ENCODE assay signal across 22 cellular contexts in the genomic region with DNA sequence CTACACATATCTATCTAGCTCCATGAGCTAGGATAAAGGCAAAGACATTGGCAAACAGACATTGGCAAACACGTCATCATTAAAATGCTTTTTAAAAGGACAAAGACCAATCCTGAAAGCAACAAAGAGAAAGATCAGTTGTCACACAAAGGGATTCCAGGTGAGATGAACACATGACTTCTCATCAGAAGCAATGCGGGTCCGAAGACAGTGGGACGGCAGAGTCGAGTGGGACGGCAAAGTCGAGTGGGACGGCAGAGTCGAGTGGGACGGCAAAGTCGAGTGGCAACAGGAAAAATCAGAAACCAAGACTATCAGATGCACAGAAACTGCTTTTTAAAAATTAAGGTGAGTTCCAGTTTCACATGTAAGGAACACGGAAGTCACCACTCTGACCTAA.
DNase-seq lines count a peak whose midpoint lies in the region; ATAC-seq and TF ChIP-seq lines count a peak whose summit lies in the region.
"Had no signal": no experiment of that assay in that cellular context is flagged by ENCODE, and none has a peak within 500 bp of the region (broad histone marks: within the 10 kb centered on the region; RNA-seq: fewer than 3 reads in every experiment).

No MANE protein-coding gene starts in this region.

- no peaks in the 10 kb centered on the region for H3K4me1 Mint-ChIP-seq in osteocyte (ENCODE audit: unreplicated experiment)

- H3K9me3 ChIP-seq in right atrium auricular region (peaks cover 0 to 16% of the 10 kb centered on the region in 2 donors), colonic mucosa (no peaks in the 10 kb centered on the region), prostate gland (no peaks in the 10 kb centered on the region), GM23248 (ENCODE audit: low read depth) (no peaks in the 10 kb centered on the region)
- H3K9me3 ChIP-seq: SJCRH30 had no signal

- no peaks in the 10 kb centered on the region for H4K20me1 ChIP-seq in GM23248 (ENCODE audit: insufficient read depth)

- H3F3A ChIP-seq in GM23248 (ENCODE audit: insufficient read depth): no peaks in the 10 kb centered on the region

- 87% methylated on average over 12 of the region's 12 CpGs for WGBS in prostate gland
- WGBS in GM23248 (ENCODE audit: low coverage in 1 of 2, low lambda C conversion rate in 2 of 2, missing lambda C conversion rate in 2 of 2), 2 experiments: 67 to 68% methylated on average over 12 of the region's 12 CpGs

- no peak overlapping the region for H3K9ac ChIP-seq in colonic mucosa (ENCODE audit: low read depth in 2 of 2, low read length in 2 of 2)
- no peak overlapping the region for H3K9ac ChIP-seq in GM23248

- H3K4me3 Mint-ChIP-seq in osteocyte (ENCODE audit: unreplicated experiment): no peak overlapping the region
- H3K4me3 Mint-ChIP-seq: HFFc6 had no signal

- ATAC-seq in left cardiac atrium (no peak), HG03095 (IDR thresholded peaks at IDR 0.05; ENCODE audit: unreplicated experiment) (no peak)
- ATAC-seq: SK-N-SH treated with all-trans-retinoic acid at 6 μM for 48 hours had no signal

- H3K4me1 ChIP-seq in right atrium auricular region (no peaks in the 10 kb centered on the region), colonic mucosa (no peaks in the 10 kb centered on the region), prostate gland (replicated peaks) (no peaks in the 10 kb centered on the region), GM23248 (ENCODE audit: insufficient read depth) (no peaks in the 10 kb centered on the region)
- H3K4me1 ChIP-seq: SJCRH30 had no signal

- no peak for TF ChIP-seq CTCF in right atrium auricular region (IDR thresholded peaks at IDR 0.05)
- TF ChIP-seq CTCF in colonic mucosa (IDR thresholded peaks at IDR 0.05): no peak
- TF ChIP-seq CTCF in osteocyte (IDR thresholded peaks at IDR 0.05): no peak
- TF ChIP-seq CTCF in prostate gland (IDR thresholded peaks at IDR 0.05): no peak

- no peaks in the 10 kb centered on the region for H3K36me3 Mint-ChIP-seq in osteocyte (ENCODE audit: unreplicated experiment)

- no peaks in the 10 kb centered on the region for H3K9me2 ChIP-seq in GM23248 (ENCODE audit: insufficient read depth)

- no peak for TF ChIP-seq POLR2A in prostate gland (IDR thresholded peaks at IDR 0.05)

- no peak overlapping the region for H3K4me3 ChIP-seq in right atrium auricular region
- H3K4me3 ChIP-seq in colonic mucosa: no peak overlapping the region
- H3K4me3 ChIP-seq in prostate gland: no peak overlapping the region
- H3K4me3 ChIP-seq in GM23248: no peak overlapping the region
- H3K4me3 ChIP-seq: SJCRH30 had no signal

- H3K27ac Mint-ChIP-seq in osteocyte (ENCODE audit: unreplicated experiment): no peak overlapping the region
- H3K27ac Mint-ChIP-seq: HFFc6 had no signal

- peaks cover 4% of the 10 kb centered on the region for H3K27me3 Mint-ChIP-seq in osteocyte (ENCODE audit: unreplicated experiment)

- H3K27me3 ChIP-seq in right atrium auricular region: no peaks in the 10 kb centered on the region
- H3K27me3 ChIP-seq in colonic mucosa: no peaks in the 10 kb centered on the region
- H3K27me3 ChIP-seq in prostate gland (replicated peaks; ENCODE audit: insufficient read depth): no peaks in the 10 kb centered on the region
- H3K27me3 ChIP-seq in GM23248 (replicated peaks; ENCODE audit: insufficient read depth): no peaks in the 10 kb centered on the region

- DNase-seq in right atrium auricular region (ENCODE audit: low spot score): peak; percentile 16
- no peak for DNase-seq in left cardiac atrium
- peak; percentile 2 for DNase-seq in colonic mucosa
- peak; percentile 25 for DNase-seq in osteocyte (ENCODE audit: extremely low spot score, unreplicated experiment)
- no peak for DNase-seq in prostate gland (ENCODE audit: low spot score)
- DNase-seq in GM23248: no peak
- DNase-seq: Calu3, DMS153, DND-41, HFFc6, Karpas-422, NCI-H1092, NCI-H1417 treated with DMSO at 0.1 percent for 48 hours, NCI-H1694 treated with DMSO at 0.1 percent for 48 hours, NCI-H2081, NCI-H2171 treated with DMSO at 0.1 percent for 48 hours, NCI-H524 treated with DMSO at 0.1 percent for 48 hours, NCI-H774, SJCRH30 had no signal

- intact Hi-C loops in left cardiac atrium (cut with DNase I) (no loop called here), colonic mucosa (cut with DNase I) (no loop called here), prostate gland (cut with DNase I) (no loop called here)

- H3K9me3 Mint-ChIP-seq in osteocyte (ENCODE audit: unreplicated experiment): peaks cover 40% of the 10 kb centered on the region

- H2AFZ ChIP-seq in GM23248: no peak overlapping the region

- H3K4me2 ChIP-seq in GM23248 (ENCODE audit: unreplicated experiment): no peak overlapping the region

- in situ Hi-C loops in GM23248 (cut with MboI): no loop called here

- H3K27ac ChIP-seq in right atrium auricular region (no peak overlapping the region), colonic mucosa (no peak overlapping the region), prostate gland (no peak overlapping the region), GM23248 (no peak overlapping the region)
- H3K27ac ChIP-seq: HL-60, SJCRH30 had no signal

- H3K36me3 ChIP-seq in right atrium auricular region: no peaks in the 10 kb centered on the region
- no peaks in the 10 kb centered on the region for H3K36me3 ChIP-seq in colonic mucosa
- no peaks in the 10 kb centered on the region for H3K36me3 ChIP-seq in prostate gland
- H3K36me3 ChIP-seq in GM23248 (ENCODE audit: low read depth): no peaks in the 10 kb centered on the region
- H3K36me3 ChIP-seq: SJCRH30 had no signal

- H3K79me2 ChIP-seq in GM23248 (ENCODE audit: insufficient read depth): no peaks in the 10 kb centered on the region

Comparison
In these comparisons a context has a peak if more than half of its experiments do, and no peak if none do; other contexts are left out.
1. DNase-seq: peak in right atrium auricular region (single experiment), colonic mucosa (single experiment) and osteocyte (single experiment); none in left cardiac atrium (single experiment), prostate gland (single experiment) and GM23248 (single experiment).